Comparison of ENCODE assay signal across 8 cellular contexts in the genomic region with DNA sequence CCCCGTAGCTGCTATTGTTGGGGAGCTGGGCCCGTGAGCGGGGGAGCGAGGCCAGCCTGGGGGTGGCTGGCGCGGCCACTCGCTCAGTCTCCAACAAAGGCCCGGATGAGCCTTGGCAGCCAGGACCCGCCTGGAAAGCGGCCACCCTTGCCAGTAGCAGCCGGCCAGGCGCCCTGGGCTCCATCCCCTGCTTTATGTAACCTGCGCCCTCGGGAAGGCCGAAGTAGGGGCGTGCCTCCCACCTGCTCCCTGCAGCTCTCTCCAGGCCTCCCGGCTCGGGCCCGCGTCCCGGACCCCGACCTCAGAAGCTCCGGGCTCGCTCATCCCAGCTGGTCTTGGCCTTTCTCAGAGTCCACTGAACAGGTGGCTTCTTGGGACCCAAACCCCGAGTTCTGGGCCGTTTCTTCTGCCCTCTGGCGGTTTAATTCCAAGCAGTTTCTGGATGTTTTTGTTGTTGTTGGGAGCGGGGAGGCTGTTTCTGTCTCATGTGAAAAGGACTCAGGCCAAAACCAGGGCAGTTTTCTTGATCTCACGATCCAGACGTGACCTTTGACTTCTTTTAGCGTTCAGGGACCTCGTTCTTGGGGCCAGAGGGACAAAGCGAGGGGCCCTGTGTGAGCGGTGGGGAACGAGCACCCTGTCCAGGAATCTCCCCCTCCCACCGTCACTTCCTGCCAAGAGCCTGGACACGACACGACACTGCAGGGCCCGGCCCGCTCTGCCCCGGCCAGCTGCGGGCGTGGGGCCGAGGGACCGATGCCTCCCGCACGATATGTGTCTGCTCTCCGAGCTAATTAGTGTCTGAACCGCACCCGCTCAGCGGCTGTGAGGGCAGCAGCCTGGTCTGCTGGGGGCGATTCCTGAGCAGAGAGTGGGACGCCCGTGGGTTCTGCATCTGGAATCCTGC. TPM values are rescaled to one million over a fixed set of nuclear protein-coding genes. Genes with fewer than 3 reads are reported as not detected.
DNase-seq lines count a peak whose midpoint lies in the region; ATAC-seq and TF ChIP-seq lines count a peak whose summit lies in the region.

No MANE protein-coding gene starts in this region.

- no peaks in the 10 kb centered on the region for H3K27me3 Mint-ChIP-seq in osteocyte (ENCODE audit: unreplicated experiment)

- H3K36me3 Mint-ChIP-seq in osteocyte (ENCODE audit: unreplicated experiment): no peaks in the 10 kb centered on the region

- H3F3A ChIP-seq in PC-3 (ENCODE audit: low read length, unreplicated experiment): no peaks in the 10 kb centered on the region

- no peaks in the 10 kb centered on the region for H3K9me3 ChIP-seq in PC-3 (ENCODE audit: low read length)
- H3K9me3 ChIP-seq in heart right ventricle: no peaks in the 10 kb centered on the region

- peaks cover 42% of the 10 kb centered on the region for H3K79me2 ChIP-seq in PC-3 (ENCODE audit: low read length)

- peaks cover 20% of the 10 kb centered on the region for H4K20me1 ChIP-seq in PC-3 (ENCODE audit: low read length)

- peaks cover 22% of the 10 kb centered on the region for H3K4me1 Mint-ChIP-seq in osteocyte (ENCODE audit: unreplicated experiment)

- H3K27ac Mint-ChIP-seq in osteocyte (ENCODE audit: unreplicated experiment): peak overlapping the region; percentile 97

- BruUV-seq in PC-3 (replicated peaks; lab: Mats Ljungman, UMichigan): TSS peak; percentile 39

- DNase-seq in COLO668 (lab: John Stamatoyannopoulos, UW; ENCODE audit: unreplicated experiment) (peak; percentile 63), HFF-Myc (ENCODE audit: extremely low read depth, low read depth) (no peak), PC-3 (peak; percentile 53), anterior cingulate cortex (lab: John Stamatoyannopoulos, UW) (peak; percentile 29 to 88 (median 78)), heart right ventricle (peak; percentile 85), osteocyte (ENCODE audit: extremely low spot score, unreplicated experiment) (no peak), GOT3 (lab: John Stamatoyannopoulos, UW) (no peak)

- no peaks in the 10 kb centered on the region for H3K9me2 ChIP-seq in PC-3 (replicated peaks; ENCODE audit: low read length)

- peak overlapping the region; percentile 72 for H3K4me3 ChIP-seq in HFF-Myc (replicated peaks; ENCODE audit: low read depth, low read length)
- H3K4me3 ChIP-seq in PC-3 (ENCODE audit: low read length): peak overlapping the region; percentile 89
- H3K4me3 ChIP-seq in heart right ventricle: peak overlapping the region; percentile 83 to 100 (median 98)

- 0 out of 2 replicates have a peak, but pooled peaks cover 11% of the 10 kb centered on the region for H3K36me3 ChIP-seq in PC-3 (ENCODE audit: low read depth, low read length)
- peaks cover 0 to 28% (median 22%) of the 10 kb centered on the region in 9 donors for H3K36me3 ChIP-seq in heart right ventricle

- CTCF ChIA-PET in PC-3 (lab: Charles Lee): no interaction called here

- H3K4me3 Mint-ChIP-seq in osteocyte (ENCODE audit: unreplicated experiment): peak overlapping the region; percentile 88

- POLR2A ChIA-PET in PC-3 (lab: Charles Lee; ENCODE audit: unreplicated experiment): no interaction called here

- H3K27me3 ChIP-seq in PC-3 (ENCODE audit: low read length) (no peaks in the 10 kb centered on the region), heart right ventricle (peaks cover 0 to under 1% (median 0%) of the 10 kb centered on the region in 7 donors)

- peak; percentile 16 for ATAC-seq in PC-3
- peak; percentile 37 to 77 (median 72) for ATAC-seq in heart right ventricle
- no peak for ATAC-seq in HG03442 (IDR thresholded peaks at IDR 0.05; ENCODE audit: unreplicated experiment)

- 0 out of 2 replicates have a peak overlapping the region, but pooled peaks have one; percentile 2 for H3K27ac ChIP-seq in PC-3 (ENCODE audit: low read length)
- peak overlapping the region; percentile 94 to 100 (median 98) for H3K27ac ChIP-seq in heart right ventricle

- H3K9ac ChIP-seq in PC-3 (ENCODE audit: low read length): peak overlapping the region; percentile 81

- H3K9me3 Mint-ChIP-seq in osteocyte (ENCODE audit: unreplicated experiment): no peaks in the 10 kb centered on the region

- intact Hi-C loops in PC-3 (cut with micrococcal nuclease) (no loop called here), heart right ventricle (cut with DNase I) (loop anchor here in 4 of 10 donors (2.0 to 10.0 kb wide), 4 partner anchors 39 to 102 kb away; a partner anchor contains a TSS)

- H3K4me2 ChIP-seq in PC-3 (ENCODE audit: low read length): peak overlapping the region; percentile 93

- H3K4me1 ChIP-seq in PC-3 (ENCODE audit: insufficient read depth, low read length) (peaks cover 22% of the 10 kb centered on the region), heart right ventricle (peaks cover 16 to 44% (median 35%) of the 10 kb centered on the region in 9 donors)

- 1 to 2% methylated on average over 54 of the region's 54 CpGs for WGBS in heart right ventricle, 2 donors

- peak overlapping the region; percentile 13; the same call in 1 of the 2 replicates for H2AFZ ChIP-seq in PC-3 (ENCODE audit: low read length)

- peak; percentile 57 for TF ChIP-seq CTCF in HFF-Myc (IDR thresholded peaks at IDR 0.05; ENCODE audit: low read depth, low read length, missing control alignments)
- TF ChIP-seq CTCF in PC-3 (conservative IDR thresholded peaks at IDR 0.05; ENCODE audit: low read depth, low read length): peak; percentile 62
- TF ChIP-seq CTCF in heart right ventricle (IDR thresholded peaks at IDR 0.05): peak; percentile 15 to 68 (median 46)
- peak; percentile 62 for TF ChIP-seq CTCF in osteocyte (IDR thresholded peaks at IDR 0.05)

RNA-seq across cellular contexts. Expression of a gene that starts 1.3 kb away (rescaled TPM):
- 119 and 152 TPM in 2 replicates for total RNA-seq in PC-3 (2014; rRNA removed)
- total RNA-seq in heart right ventricle: 100 to 1,000 TPM in 2 of 10 donors, 10 to 100 TPM in 8; 70.2 to 116 (median 76.7) TPM
- polyA plus RNA-seq in heart right ventricle: 100 to 1,000 TPM; 120 to 162 TPM
- total RNA-seq in osteocyte: 65.3 and 69.0 TPM in 2 replicates

RNA-seq across cellular contexts. Expression of a gene that starts 11.0 kb away (rescaled TPM):
- total RNA-seq in PC-3 (2014; rRNA removed) (0.35 TPM in 1 of 2 replicates, not detected in the other), heart right ventricle (1 to 10 TPM in 1 of 10 donors, under 1 TPM in 3, not detected in 6; 0.25 to 2.7 (median 0.37) TPM), osteocyte (not detected in 2 replicates)
- polyA plus RNA-seq in heart right ventricle: under 1 TPM in 1 of 2 donors, not detected in 1; 0.46 TPM

RNA-seq across cellular contexts. Expression of a gene that starts 25.5 kb away (rescaled TPM):
- total RNA-seq in PC-3 (2014; rRNA removed): 28.5 and 44.0 TPM in 2 replicates
- 10 to 100 TPM in 6 of 10 donors, 1 to 10 TPM in 4; 7.1 to 13.5 (median 10.2) TPM for total RNA-seq in heart right ventricle
- polyA plus RNA-seq in heart right ventricle: 10 to 100 TPM; 22.1 to 22.2 TPM
- total RNA-seq in osteocyte: 24.3 and 25.4 TPM in 2 replicates

RNA-seq across cellular contexts. Expression of a gene that starts 36.5 kb away (rescaled TPM):
- total RNA-seq in PC-3 (2014; rRNA removed) (0.11 and 0.17 TPM in 2 replicates), heart right ventricle (under 1 TPM in 9 of 10 donors, not detected in 1; 0.14 to 0.71 (median 0.17) TPM), osteocyte (1.1 and 1.3 TPM in 2 replicates)
- under 1 TPM; 0.09 to 0.80 TPM for polyA plus RNA-seq in heart right ventricle

RNA-seq across cellular contexts. Expression of a gene that starts 39.6 kb away (rescaled TPM):
- 458 and 514 TPM in 2 replicates for total RNA-seq in PC-3 (2014; rRNA removed)
- 1,000 to 10,000 TPM; 1,225 to 2,457 (median 1,705) TPM for total RNA-seq in heart right ventricle
- 1,000 to 10,000 TPM in 1 of 2 donors, 100 to 1,000 TPM in 1; 829 to 5,252 TPM for polyA plus RNA-seq in heart right ventricle
- 816 and 859 TPM in 2 replicates for total RNA-seq in osteocyte

Comparison
In these comparisons a context has a peak if more than half of its experiments do, and no peak if none do; other contexts are left out.
1. DNase-seq: peak in COLO668 (single experiment), PC-3 (single experiment), anterior cingulate cortex (58 of 58) and heart right ventricle (2 of 2); none in HFF-Myc (single experiment), osteocyte (single experiment) and GOT3 (single experiment).
2. Peak in every context shown above with its lines, with median percentiles within 50 percentile points of each other: H3K4me3 ChIP-seq and CTCF ChIP-seq.